Comparison of ENCODE assay signal across 15 cellular contexts in the genomic region with DNA sequence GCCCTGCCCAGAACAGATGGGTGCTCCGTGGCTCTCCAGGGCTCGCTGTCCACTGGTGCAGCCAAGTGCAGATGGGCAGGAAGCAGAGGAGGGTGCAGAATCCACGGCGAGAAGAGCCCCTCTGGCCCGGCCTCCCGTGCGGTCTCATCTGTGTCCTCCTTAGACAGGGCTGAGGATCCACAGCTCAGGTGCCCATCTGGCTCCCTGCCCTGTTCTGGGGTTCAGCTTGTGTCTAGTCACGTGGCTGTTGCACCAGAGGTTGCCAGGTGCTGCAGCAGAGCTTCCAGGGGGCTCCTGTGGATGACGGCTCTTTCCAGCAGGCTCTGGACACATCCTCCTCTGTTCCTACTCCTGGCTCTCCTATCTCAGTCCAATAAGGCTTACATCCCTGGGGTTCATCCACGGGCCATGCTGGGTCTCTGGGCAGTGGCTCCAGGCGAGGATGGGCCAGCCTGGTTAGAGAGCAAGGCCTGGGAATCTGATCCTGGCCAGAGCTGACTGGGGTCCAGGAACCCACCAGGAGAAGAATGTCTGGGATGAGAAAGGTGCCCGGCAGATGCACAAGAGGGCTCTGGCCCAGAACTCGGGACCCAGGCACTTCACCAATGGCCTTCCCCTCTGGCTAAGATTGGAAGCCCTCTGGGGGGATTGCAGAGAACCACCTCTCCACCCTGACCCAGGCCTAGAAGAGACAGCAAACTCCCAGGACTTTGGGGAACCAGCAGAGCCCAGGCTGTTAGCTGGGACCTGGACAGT.
"Had no signal": no experiment of that assay in that cellular context is flagged by ENCODE, and none has a peak within 500 bp of the region (broad histone marks: within the 10 kb centered on the region; RNA-seq: fewer than 3 reads in every experiment).

No MANE protein-coding gene starts in this region.

- H3K9me3 ChIP-seq: gastrocnemius medialis, testis, uterus had no signal

- H3K36me3 ChIP-seq: cardiac muscle cell, gastrocnemius medialis, heart right ventricle, uterus had no signal

- DNase-seq: activated CD4-positive, alpha-beta T cell treated with anti-CD3 and anti-CD28 coated beads, Interleukin-2, amount 50 U/mL, for 4 hours; activated naive CD4-positive, alpha-beta T cell treated with Interleukin-2 at 50 U/mL for 16 hours; activated naive CD8-positive, alpha-beta T cell treated with anti-CD3 and anti-CD28 coated beads, Interleukin-2, amount 50 U/mL, for 24 hours; cortex of kidney; effector memory CD4-positive, alpha-beta T cell; heart right ventricle; islet precursor cell; stimulated activated naive CD4-positive, alpha-beta T cell treated with Interleukin-2 at 50 U/mL for 16 hours; testis had no signal

- H3K27me3 Mint-ChIP-seq: activated naive CD8-positive, alpha-beta T cell treated with anti-CD3 and anti-CD28 coated beads, Interleukin-2, amount 50 U/mL, for 24 hours had no signal

- H3K27ac Mint-ChIP-seq: activated naive CD8-positive, alpha-beta T cell treated with anti-CD3 and anti-CD28 coated beads, Interleukin-2, amount 50 U/mL, for 24 hours had no signal

- H3K4me3 Mint-ChIP-seq: activated naive CD8-positive, alpha-beta T cell treated with anti-CD3 and anti-CD28 coated beads, Interleukin-2, amount 50 U/mL, for 24 hours; neural crest cell had no signal

- H3K4me1 ChIP-seq: gastrocnemius medialis, testis, uterus had no signal

- H3K27me3 ChIP-seq: cardiac muscle cell, gastrocnemius medialis, heart right ventricle, testis, uterus had no signal

- H3K27ac ChIP-seq: cardiac muscle cell, epithelial cell of prostate, gastrocnemius medialis, heart right ventricle, testis, uterus had no signal

- H3K4me3 ChIP-seq: cardiac muscle cell, gastrocnemius medialis, heart right ventricle, smooth muscle cell, testis, uterus had no signal

- ATAC-seq: activated naive CD8-positive, alpha-beta T cell treated with anti-CD3 and anti-CD28 coated beads, Interleukin-2, amount 50 U/mL, for 24 hours; gastrocnemius medialis; heart right ventricle had no signal
